8 cellular contexts compared by ENCODE assay signal in genomic region chr22:38318792-38319773, GRCh38. TPM values are rescaled to one million over a fixed set of nuclear protein-coding genes. Genes with fewer than 3 reads are reported as not detected.
A peak's percentile ranks its signal among the peaks of the same experiment; 100 is the strongest.
DNase-seq lines count a peak whose midpoint lies in the region; ATAC-seq and TF ChIP-seq lines count a peak whose summit lies in the region.

No MANE protein-coding gene starts in this region.

- peaks cover 16% of the 10 kb centered on the region for H3K27me3 Mint-ChIP-seq in activated naive CD4-positive, alpha-beta T cell treated with anti-CD3 and anti-CD28 coated beads, Interleukin-2, amount 10 ng/mL, durations not matched to agents 7 days and 5 days
- no peaks in the 10 kb centered on the region for H3K27me3 Mint-ChIP-seq in type B pancreatic cell

- no peak for ATAC-seq in GM21447 (IDR thresholded peaks at IDR 0.05; ENCODE audit: unreplicated experiment)

- H3K4me3 ChIP-seq in brain microvascular endothelial cell (ENCODE audit: low read depth, low read length) = no peak overlapping the region
- no peak overlapping the region for H3K4me3 ChIP-seq in muscle layer of colon (ENCODE audit: low read depth in 1 of 2, low read length in 2 of 2)
- H3K4me3 ChIP-seq in MG63 = no peak overlapping the region

- peak overlapping the region; percentile 42 for H3K4me3 Mint-ChIP-seq in activated naive CD4-positive, alpha-beta T cell treated with anti-CD3 and anti-CD28 coated beads, Interleukin-2, amount 10 ng/mL, durations not matched to agents 7 days and 5 days
- peak overlapping the region; percentile 87 for H3K4me3 Mint-ChIP-seq in type B pancreatic cell

- no peak for DNase-seq in activated naive CD4-positive, alpha-beta T cell treated with anti-CD3 and anti-CD28 coated beads, Interleukin-2, amount 10 ng/mL, durations not matched to agents 7 days and 5 days
- no peak for DNase-seq in activated naive CD4-positive, alpha-beta T cell (lab: John Stamatoyannopoulos, UW)
- DNase-seq in brain microvascular endothelial cell (no peak), type B pancreatic cell (ENCODE audit: extremely low spot score, unreplicated experiment) (no peak), MG63 (no peak), dedifferentiated amniotic fluid mesenchymal stem cell (ENCODE audit: extremely low spot score) (no peak)

- H3K36me3 ChIP-seq in brain microvascular endothelial cell (replicated peaks) (peaks cover 3% of the 10 kb centered on the region), muscle layer of colon (ENCODE audit: insufficient read depth, low read length) (no peaks in the 10 kb centered on the region), MG63 (peaks cover 5% of the 10 kb centered on the region)

- TF ChIP-seq CTCF in brain microvascular endothelial cell (IDR thresholded peaks at IDR 0.05; ENCODE audit: low read depth, low read length, missing control alignments) (no peak), type B pancreatic cell (conservative IDR thresholded peaks at IDR 0.05) (no peak)

- H3K9ac ChIP-seq in muscle layer of colon (ENCODE audit: low read length) = peak overlapping the region; percentile 52

- CTCF ChIA-PET in activated naive CD4-positive, alpha-beta T cell treated with anti-CD3 and anti-CD28 coated beads, Interleukin-2, amount 10 ng/mL, durations not matched to agents 7 days and 5 days (lab: Charles Lee) = no interaction called here

- H3K9me3 ChIP-seq in muscle layer of colon (ENCODE audit: low read length) = no peaks in the 10 kb centered on the region
- no peaks in the 10 kb centered on the region for H3K9me3 ChIP-seq in MG63

- H3K27ac Mint-ChIP-seq in activated naive CD4-positive, alpha-beta T cell treated with anti-CD3 and anti-CD28 coated beads, Interleukin-2, amount 10 ng/mL, durations not matched to agents 7 days and 5 days = peak overlapping the region; percentile 53
- H3K27ac Mint-ChIP-seq in type B pancreatic cell = peak overlapping the region; percentile 100

- H3K27me3 ChIP-seq in brain microvascular endothelial cell (replicated peaks) (no peaks in the 10 kb centered on the region), muscle layer of colon (ENCODE audit: control insufficient read depth in 1 of 2, insufficient read depth in 2 of 2, low read length in 2 of 2) (no peaks in the 10 kb centered on the region), MG63 (no peaks in the 10 kb centered on the region)

- peaks cover 36% of the 10 kb centered on the region for H3K4me1 Mint-ChIP-seq in activated naive CD4-positive, alpha-beta T cell treated with anti-CD3 and anti-CD28 coated beads, Interleukin-2, amount 10 ng/mL, durations not matched to agents 7 days and 5 days
- H3K4me1 Mint-ChIP-seq in type B pancreatic cell (ENCODE audit: unreplicated experiment) = peaks cover 28% of the 10 kb centered on the region

- H3K27ac ChIP-seq in brain microvascular endothelial cell (peak overlapping the region; percentile 45), muscle layer of colon (ENCODE audit: low read depth, low read length) (peak overlapping the region; percentile 66)

- no peaks in the 10 kb centered on the region for H3K36me3 Mint-ChIP-seq in activated naive CD4-positive, alpha-beta T cell treated with anti-CD3 and anti-CD28 coated beads, Interleukin-2, amount 10 ng/mL, durations not matched to agents 7 days and 5 days
- H3K36me3 Mint-ChIP-seq in type B pancreatic cell = no peaks in the 10 kb centered on the region

- H3K4me1 ChIP-seq in muscle layer of colon (ENCODE audit: insufficient read depth, low read length) = peaks cover 28% of the 10 kb centered on the region

- no peaks in the 10 kb centered on the region for H3K9me3 Mint-ChIP-seq in activated naive CD4-positive, alpha-beta T cell treated with anti-CD3 and anti-CD28 coated beads, Interleukin-2, amount 10 ng/mL, durations not matched to agents 7 days and 5 days
- no peaks in the 10 kb centered on the region for H3K9me3 Mint-ChIP-seq in type B pancreatic cell

- in situ Hi-C loops in brain microvascular endothelial cell (cut with HindIII; ENCODE audit: low pct_ligation_motif_present, low sequenced_read_pairs) = no loop called here

RNA-seq across cellular contexts. Expression of gene CSNK1E, which starts 1.9 kb away (rescaled TPM):
- 199 and 219 TPM in 2 replicates for total RNA-seq in type B pancreatic cell (ENCODE audit: low replicate concordance)
- 54.5 and 75.0 TPM in 2 replicates for total RNA-seq in MG63 (2014; rRNA removed; shearing (Covaris generic); ENCODE audit: low replicate concordance)

RNA-seq across cellular contexts. Expression of gene TMEM184B, which starts 46.3 kb away (rescaled TPM):
- 66.7 and 83.3 TPM in 2 replicates for total RNA-seq in type B pancreatic cell (ENCODE audit: low replicate concordance)
- 18.6 and 20.4 TPM in 2 replicates for total RNA-seq in MG63 (2014; rRNA removed; shearing (Covaris generic); ENCODE audit: low replicate concordance)
